ENCODE assay signal across 1 cellular context in the genomic region with DNA sequence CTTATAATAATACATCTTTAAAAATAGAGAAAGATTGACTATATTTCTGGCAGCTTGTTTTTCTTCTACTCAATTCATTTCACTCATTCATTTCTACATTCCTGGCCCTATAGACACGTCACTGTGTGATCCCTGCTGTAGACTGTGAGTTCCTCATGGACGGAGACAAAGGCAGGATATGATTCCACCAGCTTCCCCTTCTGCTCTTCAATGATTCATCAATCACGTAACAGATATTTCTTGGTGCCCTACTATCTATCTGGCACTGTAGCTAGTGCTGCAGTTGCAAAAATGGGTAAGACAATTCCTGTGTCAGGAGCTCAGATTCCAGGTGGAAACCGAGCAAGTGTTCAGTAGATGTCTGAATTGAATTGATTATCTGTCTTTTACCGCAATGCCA.
TF ChIP-seq lines count a peak whose summit lies in the region.

No MANE protein-coding gene starts in this region.

TF ChIP-seq in H1, 55 proteins besides CTCF, POLR2A, EP300 and RAD21 (continued from another document):
- TF ChIP-seq HDAC2 (IDR thresholded peaks at IDR 0.05; ENCODE audit: borderline replicate concordance in 1 of 2, low read depth in 2 of 2, low read length in 2 of 2): no peak
- TF ChIP-seq CBX8 (IDR thresholded peaks at IDR 0.05; ENCODE audit: borderline replicate concordance, low read depth, low read length): no peak
- TF ChIP-seq SP1 (IDR thresholded peaks at IDR 0.05; ENCODE audit: low read depth, low read length): no peak
- no peak for TF ChIP-seq CREB1 (IDR thresholded peaks at IDR 0.05)
TF ChIP-seq in H1: peak in this region for 0.
